Comparison of ENCODE assay signal across 12 cellular contexts in the genomic region with DNA sequence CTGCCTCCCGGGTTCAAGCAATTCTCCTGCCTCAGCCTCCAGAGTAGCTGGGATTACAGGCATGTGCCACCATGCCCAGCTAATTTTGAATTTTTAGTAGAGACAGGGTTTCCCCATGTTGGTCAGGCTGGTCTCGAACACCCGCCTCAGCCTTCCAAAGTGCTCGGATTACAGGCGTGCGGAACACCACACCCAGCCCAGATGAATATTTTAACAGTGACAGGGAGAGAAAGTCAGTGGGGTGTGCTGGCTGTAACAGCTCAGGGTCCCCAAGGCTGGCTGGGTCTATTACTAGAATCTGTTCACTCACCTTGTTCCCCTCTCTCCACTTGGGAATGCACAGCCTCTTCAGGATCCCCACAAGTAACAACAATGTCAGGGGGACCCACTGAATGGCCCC. TPM values are rescaled to one million over a fixed set of nuclear protein-coding genes. Genes with fewer than 3 reads are reported as not detected.
DNase-seq lines count a peak whose midpoint lies in the region; ATAC-seq and TF ChIP-seq lines count a peak whose summit lies in the region.
"Not testable (repeated sequence)": the region's sequence is repeated elsewhere in the genome, so short reads cannot be mapped to it uniquely, and the experiment has no call there.
"Had no signal": no experiment of that assay in that cellular context is flagged by ENCODE, and none has a peak within 500 bp of the region (broad histone marks: within the 10 kb centered on the region; RNA-seq: fewer than 3 reads in every experiment).

No MANE protein-coding gene starts in this region.

- H3K4me3 Mint-ChIP-seq in activated CD8-positive, alpha-beta memory T cell treated with anti-CD3 and anti-CD28 coated beads, Interleukin-2, amount 10 ng/mL, durations not matched to agents 7 days and 5 days = not testable (repeated sequence)

- peak overlapping the region; percentile 11 to 41 for H3K4ac ChIP-seq in mesenchymal stem cell (ENCODE audit: low read depth in 1 of 2, low read length in 2 of 2)

- not testable (repeated sequence) for H2BK5ac ChIP-seq in mesenchymal stem cell (ENCODE audit: low read depth, low read length, poor library complexity, severe bottlenecking)

- H3K4me2 ChIP-seq in mesenchymal stem cell (ENCODE audit: low read length, poor library complexity, severe bottlenecking) = not testable (repeated sequence)
- peak overlapping the region; percentile 56 for H3K4me2 ChIP-seq in smooth muscle cell

- not testable (repeated sequence) for H2BK15ac ChIP-seq in mesenchymal stem cell (ENCODE audit: low read depth, poor library complexity, severe bottlenecking)

- H3K4me1 ChIP-seq in gastroesophageal sphincter = peaks cover 0 to 66% (median 25%) of the 10 kb centered on the region in 3 donors
- H3K4me1 ChIP-seq in mesenchymal stem cell (ENCODE audit: control insufficient read depth, insufficient read depth, low read depth, low read length) = peaks cover 13% of the 10 kb centered on the region
- H3K4me1 ChIP-seq in neuron (ENCODE audit: insufficient read depth, low read length) = peaks cover 47% of the 10 kb centered on the region
- peaks cover 26% of the 10 kb centered on the region for H3K4me1 ChIP-seq in smooth muscle cell (ENCODE audit: low read depth)

- not testable (repeated sequence) for H3K9me3 ChIP-seq in gastroesophageal sphincter; mesenchymal stem cell (ENCODE audit: control insufficient read depth, low read length); neuron (ENCODE audit: low read length); smooth muscle cell (replicated peaks; ENCODE audit: low read depth)

- in situ Hi-C loops in GM13976 (cut with MboI; ENCODE audit: low sequenced_read_pairs, unreplicated experiment) = not testable (repeated sequence)

- not testable (repeated sequence) for H3K9me3 Mint-ChIP-seq in activated CD8-positive, alpha-beta memory T cell treated with anti-CD3 and anti-CD28 coated beads, Interleukin-2, amount 10 ng/mL, durations not matched to agents 7 days and 5 days (ENCODE audit: low read depth)

- not testable (repeated sequence) for H3K4me3 ChIP-seq in gastroesophageal sphincter; neuron (ENCODE audit: low read length); smooth muscle cell
- peak overlapping the region in 1 of 2 experiments; percentile 48 for H3K4me3 ChIP-seq in mesenchymal stem cell (ENCODE audit: insufficient read depth in 1 of 2, low read depth in 1 of 2, low read length in 2 of 2)

- H3K36me3 ChIP-seq in gastroesophageal sphincter; mesenchymal stem cell (ENCODE audit: control insufficient read depth in 1 of 2, insufficient read depth in 2 of 2, low read depth in 1 of 2, low read length in 2 of 2); neuron (ENCODE audit: insufficient read depth, low read length); smooth muscle cell (ENCODE audit: low read depth): not testable (repeated sequence)

- not testable (repeated sequence) for H3K79me1 ChIP-seq in mesenchymal stem cell (replicated peaks; ENCODE audit: low read length, poor library complexity, severe bottlenecking)

- not testable (repeated sequence) for H2AFZ ChIP-seq in mesenchymal stem cell (ENCODE audit: low read depth, low read length)
- H2AFZ ChIP-seq in neuron (ENCODE audit: low read depth, low read length) (peak overlapping the region; percentile 62), smooth muscle cell (ENCODE audit: low read depth) (peak overlapping the region; percentile 51)

- not testable (repeated sequence) for TF ChIP-seq CTCF in GM13976 (IDR thresholded peaks at IDR 0.05; ENCODE audit: borderline replicate concordance, control extremely low read depth, extremely low read depth, insufficient read depth, missing control alignments); gastroesophageal sphincter (IDR thresholded peaks at IDR 0.05); smooth muscle cell (IDR thresholded peaks at IDR 0.05; ENCODE audit: borderline replicate concordance, insufficient read depth, poor library complexity, severe bottlenecking)

- peak overlapping the region in 1 of 2 experiments; percentile 28 for H3K18ac ChIP-seq in mesenchymal stem cell (ENCODE audit: low read depth in 1 of 2, low read length in 2 of 2)

- TF ChIP-seq POLR2A in gastroesophageal sphincter (IDR thresholded peaks at IDR 0.05) = not testable (repeated sequence)

- H3K4me1 Mint-ChIP-seq in activated CD8-positive, alpha-beta memory T cell treated with anti-CD3 and anti-CD28 coated beads, Interleukin-2, amount 10 ng/mL, durations not matched to agents 7 days and 5 days = not testable (repeated sequence)

- H3K79me2 ChIP-seq in smooth muscle cell (ENCODE audit: low read depth) = not testable (repeated sequence)

- H3K27me3 Mint-ChIP-seq in activated CD8-positive, alpha-beta memory T cell treated with anti-CD3 and anti-CD28 coated beads, Interleukin-2, amount 10 ng/mL, durations not matched to agents 7 days and 5 days = peaks cover 22% of the 10 kb centered on the region

- H2AK5ac ChIP-seq in mesenchymal stem cell (ENCODE audit: low read length, severe bottlenecking) = peak overlapping the region; percentile 49

- ATAC-seq in activated CD8-positive, alpha-beta memory T cell treated with anti-CD3 and anti-CD28 coated beads, Interleukin-2, amount 10 ng/mL, durations not matched to agents 7 days and 5 days; gastroesophageal sphincter: not testable (repeated sequence)

- not testable (repeated sequence) for H4K20me1 ChIP-seq in smooth muscle cell (ENCODE audit: low read depth)

- not testable (repeated sequence) for TF ChIP-seq EP300 in gastroesophageal sphincter (IDR thresholded peaks at IDR 0.05)

- H3K23ac ChIP-seq in mesenchymal stem cell (ENCODE audit: low read length in 2 of 2) = not testable (repeated sequence)

- H3K27me3 ChIP-seq in gastroesophageal sphincter; neuron (ENCODE audit: insufficient read depth, low read length); smooth muscle cell (ENCODE audit: low read depth): not testable (repeated sequence)
- H3K27me3 ChIP-seq in mesenchymal stem cell (ENCODE audit: control insufficient read depth in 1 of 2, insufficient read depth in 1 of 2, low read length in 2 of 2) = peaks cover 0 to 29% of the 10 kb centered on the region in 2 experiments

- H3F3A ChIP-seq in smooth muscle cell (ENCODE audit: low read depth) = not testable (repeated sequence)

- H3K27ac ChIP-seq in caudate nucleus (ENCODE audit: low read depth, low read length) (peak overlapping the region; percentile 62), gastroesophageal sphincter (peak overlapping the region in 3 of 4 donors; percentile 43 to 76 (median 60)), smooth muscle cell (ENCODE audit: low read depth) (peak overlapping the region; percentile 71)
- H3K27ac ChIP-seq in mesenchymal stem cell (ENCODE audit: low read length, poor library complexity, severe bottlenecking) = not testable (repeated sequence)

- peak; percentile 2 for DNase-seq in GM13976 (ENCODE audit: low spot score)
- peak; percentile 25 for DNase-seq in activated CD8-positive, alpha-beta memory T cell treated with anti-CD3 and anti-CD28 coated beads, Interleukin-2, amount 10 ng/mL, durations not matched to agents 7 days and 5 days
- not testable (repeated sequence) for DNase-seq in caudate nucleus (lab: John Stamatoyannopoulos, UW); mesenchymal stem cell; smooth muscle cell (lab: John Stamatoyannopoulos, UW; ENCODE audit: unreplicated experiment)

- H3K27ac Mint-ChIP-seq in activated CD8-positive, alpha-beta memory T cell treated with anti-CD3 and anti-CD28 coated beads, Interleukin-2, amount 10 ng/mL, durations not matched to agents 7 days and 5 days = not testable (repeated sequence)

- 80 to 86% methylated on average over 1 to 2 of the region's 6 CpGs for WGBS in gastroesophageal sphincter (ENCODE audit: low coverage in 1 of 2), 2 donors
- 95% methylated on average over 6 of the region's 6 CpGs for WGBS in mesenchymal stem cell
- 83% methylated on average over 6 of the region's 6 CpGs for WGBS in smooth muscle cell (ENCODE audit: low lambda C conversion rate)

- not testable (repeated sequence) for H3K14ac ChIP-seq in mesenchymal stem cell (ENCODE audit: low read length in 2 of 2)

- peak overlapping the region in 1 of 2 experiments; percentile 32 for H2BK12ac ChIP-seq in mesenchymal stem cell (ENCODE audit: low read length in 2 of 2)

- not testable (repeated sequence) for H2BK120ac ChIP-seq in mesenchymal stem cell (ENCODE audit: low read depth, low read length)

- not testable (repeated sequence) for H4K91ac ChIP-seq in mesenchymal stem cell (ENCODE audit: low read length)

- not testable (repeated sequence) for H3K36me3 Mint-ChIP-seq in activated CD8-positive, alpha-beta memory T cell treated with anti-CD3 and anti-CD28 coated beads, Interleukin-2, amount 10 ng/mL, durations not matched to agents 7 days and 5 days

- H4K8ac ChIP-seq in mesenchymal stem cell (ENCODE audit: low read length) = peak overlapping the region; percentile 19

- peak overlapping the region; percentile 83 for H3K9ac ChIP-seq in mesenchymal stem cell (ENCODE audit: low read length)
- H3K9ac ChIP-seq in smooth muscle cell (ENCODE audit: low read depth) = not testable (repeated sequence)

- CTCF ChIA-PET in activated CD8-positive, alpha-beta memory T cell treated with anti-CD3 and anti-CD28 coated beads, Interleukin-2, amount 10 ng/mL, durations not matched to agents 7 days and 5 days (lab: Charles Lee) = interaction anchor here (2.3 to 2.8 kb wide), 2 partner anchors 12 to 123 kb away, joined by 6 to 11 read pairs; no protein-coding TSS in a partner anchor

RNA-seq across cellular contexts. Expression of a gene that starts 30.8 kb away (rescaled TPM):
- 10 to 100 TPM in 1 of 2 experiments, 1 to 10 TPM in 1; 6.5 to 10.5 TPM for total RNA-seq in activated CD8-positive, alpha-beta memory T cell treated with anti-CD3 and anti-CD28 coated beads, Interleukin-2, amount 10 ng/mL, durations not matched to agents 7 days and 5 days
- 100 to 1,000 TPM in 1 of 4 donors, 10 to 100 TPM in 3; 30.0 to 100 (median 42.4) TPM for total RNA-seq in gastroesophageal sphincter
- polyA plus RNA-seq in mesenchymal stem cell (2013, experiment 1 of 2) = 50.9 TPM
- polyA plus RNA-seq in mesenchymal stem cell (2013, experiment 2 of 2) = 50.4 TPM
- 41.6 and 42.9 TPM in 2 replicates for total RNA-seq in smooth muscle cell
- polyA plus RNA-seq in smooth muscle cell = 69.8 and 112 TPM in 2 replicates

RNA-seq across cellular contexts. Expression of a gene that starts 42.1 kb away (rescaled TPM):
- total RNA-seq in activated CD8-positive, alpha-beta memory T cell treated with anti-CD3 and anti-CD28 coated beads, Interleukin-2, amount 10 ng/mL, durations not matched to agents 7 days and 5 days = not detected
- total RNA-seq in gastroesophageal sphincter = 10 to 100 TPM in 1 of 4 donors, 1 to 10 TPM in 3; 1.2 to 34.6 (median 3.4) TPM
- not detected for polyA plus RNA-seq in mesenchymal stem cell (2013, experiment 1 of 2)
- polyA plus RNA-seq in mesenchymal stem cell (2013, experiment 2 of 2) = not detected
- total RNA-seq in smooth muscle cell = 37.1 and 40.5 TPM in 2 replicates
- polyA plus RNA-seq in smooth muscle cell = 20.6 and 76.5 TPM in 2 replicates
- total RNA-seq: CD4-positive, alpha-beta memory T cell had no signal
- polyA plus RNA-seq: CD4-positive, alpha-beta memory T cell had no signal

RNA-seq across cellular contexts. Expression of a gene that starts 59.9 kb away (rescaled TPM):
- not detected for total RNA-seq in activated CD8-positive, alpha-beta memory T cell treated with anti-CD3 and anti-CD28 coated beads, Interleukin-2, amount 10 ng/mL, durations not matched to agents 7 days and 5 days
- total RNA-seq in gastroesophageal sphincter = under 1 TPM in 2 of 4 donors, not detected in 2; 0.27 to 0.46 TPM
- polyA plus RNA-seq in mesenchymal stem cell (2013, experiment 1 of 2) = 0.04 TPM
- polyA plus RNA-seq in mesenchymal stem cell (2013, experiment 2 of 2) = 0.04 TPM
- total RNA-seq in smooth muscle cell = 2.8 TPM in 1 of 2 replicates, not detected in the other
- 0.34 TPM in 1 of 2 replicates, not detected in the other for polyA plus RNA-seq in smooth muscle cell
- total RNA-seq: Caco-2; CD4-positive, alpha-beta memory T cell; H7; MCF 10A had no signal
- polyA plus RNA-seq: A549; CD4-positive, alpha-beta memory T cell had no signal
